Comparison of ENCODE assay signal across 8 cellular contexts in genomic region chr2:86622878-86623548, GRCh38. TPM values are rescaled to one million over a fixed set of nuclear protein-coding genes. Genes with fewer than 3 reads are reported as not detected.
A peak's percentile ranks its signal among the peaks of the same experiment; 100 is the strongest.
DNase-seq lines count a peak whose midpoint lies in the region; ATAC-seq, FAIRE-seq and TF ChIP-seq lines count a peak whose summit lies in the region.

No MANE protein-coding gene starts in this region.

- H3K9me3 ChIP-seq in endothelial cell of umbilical vein (replicated peaks; ENCODE audit: control insufficient read depth, insufficient read depth, low read length) (no peaks in the 10 kb centered on the region), muscle layer of colon (ENCODE audit: low read length) (no peaks in the 10 kb centered on the region)

- H3K4me3 ChIP-seq in endothelial cell of umbilical vein (replicated peaks in 1 of 3; ENCODE audit: insufficient read depth in 1 of 3, low read depth in 1 of 3, low read length in 3 of 3) (peak overlapping the region; percentile 74 to 98 (median 78)), muscle layer of colon (ENCODE audit: low read depth in 1 of 2, low read length in 2 of 2) (peak overlapping the region; percentile 80 to 97)

- TF ChIP-seq POLR2A in endothelial cell of umbilical vein (IDR thresholded peaks at IDR 0.05; ENCODE audit: low read depth, low read length), result no peak

- H3K4me2 ChIP-seq in endothelial cell of umbilical vein (ENCODE audit: insufficient read depth, low read length), result peak overlapping the region; percentile 100

- H3K79me2 ChIP-seq in endothelial cell of umbilical vein (ENCODE audit: control insufficient read depth, insufficient read depth, low read length), result peaks cover 37% of the 10 kb centered on the region

- POLR2A ChIA-PET in endothelial cell of umbilical vein (lab: Charles Lee), result interaction anchor here (1.7 to 2.1 kb wide), 3 partner anchors 39 to 182 kb away, joined by 4 to 11 read pairs (median 7); partner anchors contain the start of gene KDM3A

- TF ChIP-seq CTCF in endothelial cell of umbilical vein (IDR thresholded peaks at IDR 0.05; ENCODE audit: extremely low read depth in 1 of 2, insufficient read depth in 1 of 2, low read depth in 1 of 2, low read length in 2 of 2), result no peak

- H2AFZ ChIP-seq in endothelial cell of umbilical vein (ENCODE audit: low read depth, low read length), result peak overlapping the region; percentile 92

- BruUV-seq in endothelial cell of umbilical vein (replicated peaks; lab: Mats Ljungman, UMichigan), result no TSS peak

- no peaks in the 10 kb centered on the region for H4K20me1 ChIP-seq in endothelial cell of umbilical vein (replicated peaks; ENCODE audit: control insufficient read depth, extremely low read depth, insufficient read depth, low read length)

- DNase-seq in NCI-H1092 treated with DMSO at 0.1 percent for 48 hours (lab: John Stamatoyannopoulos, UW) (peak; percentile 48), NCI-H1092 (lab: John Stamatoyannopoulos, UW) (no peak), NCI-H1105 treated with DMSO at 0.1 percent for 48 hours (lab: John Stamatoyannopoulos, UW) (peak; percentile 36), endothelial cell of umbilical vein (ENCODE audit: low read depth, low spot score) (peak; percentile 43)
- DNase-seq in activated CD8-positive, alpha-beta memory T cell treated with anti-CD3 and anti-CD28 coated beads, Interleukin-2, amount 50 U/mL, for 4 hours, result peak; percentile 41
- DNase-seq in stimulated activated naive B cell treated with anti-CD40 and anti-IgM and Interleukin-4, amounts not matched to agents 10 μg/mL and 1 μg/mL and 100 μg/mL, for 72 hours, result peak; percentile 47

- no peak for FAIRE-seq in endothelial cell of umbilical vein (lab: Jason Lieb, UNC)

- peak overlapping the region; percentile 98 for H3K9ac ChIP-seq in endothelial cell of umbilical vein (replicated peaks; ENCODE audit: extremely low read depth, insufficient read depth, low read length)
- peak overlapping the region; percentile 92 for H3K9ac ChIP-seq in muscle layer of colon (ENCODE audit: low read length)

- peaks cover 7 to 17% of the 10 kb centered on the region in 2 donors for H3K36me3 Mint-ChIP-seq in stimulated activated naive B cell treated with anti-CD40 and anti-IgM and Interleukin-4, amounts not matched to agents 10 μg/mL and 1 μg/mL and 100 μg/mL, for 72 hours

- dilution Hi-C loops in endothelial cell of umbilical vein (cut with MboI; ENCODE audit: extremely low pct_ligation_motif_present, low sequenced_read_pairs), result no loop called here

- peak overlapping the region; percentile 94 for H3K27ac ChIP-seq in endothelial cell of umbilical vein (ENCODE audit: insufficient read depth, low read depth, low read length)
- H3K27ac ChIP-seq in muscle layer of colon (ENCODE audit: low read depth, low read length), result peak overlapping the region; percentile 93

- peaks cover 10 to 28% of the 10 kb centered on the region in 2 donors for H3K4me1 Mint-ChIP-seq in stimulated activated naive B cell treated with anti-CD40 and anti-IgM and Interleukin-4, amounts not matched to agents 10 μg/mL and 1 μg/mL and 100 μg/mL, for 72 hours

- ATAC-seq in HG02588 (IDR thresholded peaks at IDR 0.05; ENCODE audit: unreplicated experiment), result peak; percentile 53
- peak; percentile 35 to 37 for ATAC-seq in stimulated activated naive B cell treated with anti-CD40 and anti-IgM and Interleukin-4, amounts not matched to agents 10 μg/mL and 1 μg/mL and 100 μg/mL, for 72 hours (replicated peaks)

- intact Hi-C loops in endothelial cell of umbilical vein (cut with micrococcal nuclease), result loop anchor here (1.0 to 5.0 kb wide), 5 partner anchors 38 to 426 kb away; partner anchors contain the start of genes CHMP3, IMMT, KDM3A and MRPL35

- peaks cover 0 to 3% of the 10 kb centered on the region in 2 experiments for H3K36me3 ChIP-seq in endothelial cell of umbilical vein (ENCODE audit: control insufficient read depth in 2 of 2, extremely low read depth in 1 of 2, insufficient read depth in 2 of 2, low read length in 2 of 2)
- H3K36me3 ChIP-seq in muscle layer of colon (ENCODE audit: insufficient read depth, low read length), result peaks cover 11% of the 10 kb centered on the region

- peak overlapping the region; percentile 95 for H3K4me3 Mint-ChIP-seq in stimulated activated naive B cell treated with anti-CD40 and anti-IgM and Interleukin-4, amounts not matched to agents 10 μg/mL and 1 μg/mL and 100 μg/mL, for 72 hours

- H3K9me1 ChIP-seq in endothelial cell of umbilical vein (replicated peaks; ENCODE audit: control insufficient read depth, extremely low read depth, insufficient read depth, low read length), result peaks cover 4% of the 10 kb centered on the region

- no peaks in the 10 kb centered on the region for H3K27me3 ChIP-seq in endothelial cell of umbilical vein (ENCODE audit: control insufficient read depth in 2 of 2, insufficient read depth in 2 of 2, low read length in 2 of 2)
- H3K27me3 ChIP-seq in muscle layer of colon (ENCODE audit: control insufficient read depth in 1 of 2, insufficient read depth in 2 of 2, low read length in 2 of 2), result no peaks in the 10 kb centered on the region

- H3K9me3 Mint-ChIP-seq in stimulated activated naive B cell treated with anti-CD40 and anti-IgM and Interleukin-4, amounts not matched to agents 10 μg/mL and 1 μg/mL and 100 μg/mL, for 72 hours, result no peaks in the 10 kb centered on the region

- H3K27ac Mint-ChIP-seq in stimulated activated naive B cell treated with anti-CD40 and anti-IgM and Interleukin-4, amounts not matched to agents 10 μg/mL and 1 μg/mL and 100 μg/mL, for 72 hours, result peak overlapping the region; percentile 99

- H3K27me3 Mint-ChIP-seq in stimulated activated naive B cell treated with anti-CD40 and anti-IgM and Interleukin-4, amounts not matched to agents 10 μg/mL and 1 μg/mL and 100 μg/mL, for 72 hours, result no peaks in the 10 kb centered on the region

- H3K4me1 ChIP-seq in endothelial cell of umbilical vein (ENCODE audit: control insufficient read depth, extremely low read depth, insufficient read depth, low read length) (peaks cover 15% of the 10 kb centered on the region), muscle layer of colon (ENCODE audit: insufficient read depth, low read length) (peaks cover 21% of the 10 kb centered on the region)

- CTCF ChIA-PET in endothelial cell of umbilical vein (lab: Charles Lee), result interaction anchor here (0.6 to 1.3 kb wide), 5 partner anchors 9 to 402 kb away, joined by 3 to 4 read pairs (median 3); no protein-coding TSS in a partner anchor

TF ChIP-seq in endothelial cell of umbilical vein, 7 proteins besides CTCF, POLR2A, EP300 and RAD21:
- TF ChIP-seq POLR2AphosphoS5 (IDR thresholded peaks at IDR 0.05; ENCODE audit: insufficient read depth, low read depth, low read length), result no peak
- no peak for TF ChIP-seq JUN (IDR thresholded peaks at IDR 0.05; ENCODE audit: borderline replicate concordance, insufficient read depth, insufficient read length, low read depth)
TF ChIP-seq in endothelial cell of umbilical vein: peak in this region for 0.

RNA-seq across cellular contexts. Expression of gene RNF103, which starts 0.7 kb away (rescaled TPM):
- 24.2 and 27.2 TPM in 2 replicates for total RNA-seq in endothelial cell of umbilical vein
- 13.4 and 15.6 TPM in 2 replicates for polyA plus RNA-seq in endothelial cell of umbilical vein
- 11.0 and 12.1 TPM in 2 replicates for polyA plus RNA-seq in endothelial cell of umbilical vein (2011; cell fraction: cytosol; rRNA removed)
- 29.5 and 41.7 TPM in 2 replicates for polyA plus RNA-seq in endothelial cell of umbilical vein (2011; cell fraction: nucleus; rRNA removed)
- 25.8 TPM in 2 replicates for polyA plus RNA-seq in endothelial cell of umbilical vein (2012)
- polyA minus RNA-seq in endothelial cell of umbilical vein, result 20.7 and 26.7 TPM in 2 replicates
- polyA minus RNA-seq in endothelial cell of umbilical vein (2011; cell fraction: cytosol; rRNA and poly(A)+ RNA removed), result 6.5 TPM
- polyA minus RNA-seq in endothelial cell of umbilical vein (2011; cell fraction: nucleus; rRNA and poly(A)+ RNA removed), result 65.6 and 76.3 TPM in 2 replicates

RNA-seq across cellular contexts. Expression of gene CHMP3, which starts 59.8 kb away (rescaled TPM):
- total RNA-seq in endothelial cell of umbilical vein, result 86.3 and 92.2 TPM in 2 replicates
- polyA plus RNA-seq in endothelial cell of umbilical vein, result 44.3 and 48.1 TPM in 2 replicates
- polyA plus RNA-seq in endothelial cell of umbilical vein (2011; cell fraction: cytosol; rRNA removed), result 86.2 and 101 TPM in 2 replicates
- 36.6 and 39.9 TPM in 2 replicates for polyA plus RNA-seq in endothelial cell of umbilical vein (2011; cell fraction: nucleus; rRNA removed)
- 99.2 and 114 TPM in 2 replicates for polyA plus RNA-seq in endothelial cell of umbilical vein (2012)
- 61.4 and 70.9 TPM in 2 replicates for polyA minus RNA-seq in endothelial cell of umbilical vein
- 12.9 TPM for polyA minus RNA-seq in endothelial cell of umbilical vein (2011; cell fraction: cytosol; rRNA and poly(A)+ RNA removed)
- polyA minus RNA-seq in endothelial cell of umbilical vein (2011; cell fraction: nucleus; rRNA and poly(A)+ RNA removed), result 18.6 and 30.0 TPM in 2 replicates
